In the genomic region with DNA sequence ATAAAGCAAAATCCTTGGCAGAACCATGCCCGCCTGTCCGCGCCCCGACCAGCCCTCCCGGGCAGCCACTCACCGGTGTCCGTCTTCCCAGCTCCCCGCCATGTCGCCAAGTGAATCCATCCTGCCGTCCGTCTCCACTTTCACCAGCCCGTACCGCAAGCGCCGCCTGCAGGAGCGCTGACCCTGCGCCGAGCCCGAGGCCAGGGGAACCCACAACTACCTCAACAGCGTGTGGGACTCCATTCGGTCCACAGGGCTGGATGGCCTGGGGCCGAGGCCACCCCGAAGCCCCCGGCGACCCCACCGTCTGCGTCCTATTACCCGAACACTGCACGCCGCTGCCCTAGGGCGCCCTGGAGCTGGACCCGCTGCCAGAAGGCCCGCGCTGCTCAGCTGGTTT, we compare ENCODE assay signal across 8 cellular contexts.
DNase-seq lines count a peak whose midpoint lies in the region; ATAC-seq, FAIRE-seq and TF ChIP-seq lines count a peak whose summit lies in the region.
"Not testable (repeated sequence)": the region's sequence is repeated elsewhere in the genome, so short reads cannot be mapped to it uniquely, and the experiment has no call there.

No MANE protein-coding gene starts in this region.

- H3K79me2 ChIP-seq in OCI-LY1 (ENCODE audit: insufficient read depth, low read length): not testable (repeated sequence)

- peak; percentile 73 for ATAC-seq in HG02852 (IDR thresholded peaks at IDR 0.05; ENCODE audit: unreplicated experiment)
- ATAC-seq in activated naive CD8-positive, alpha-beta T cell treated with anti-CD3 and anti-CD28 coated beads, Interleukin-2, amount 10 ng/mL, durations not matched to agents 7 days and 5 days (ENCODE audit: low read depth): peak; percentile 22

- not testable (repeated sequence) for H3K36me3 Mint-ChIP-seq in activated naive CD8-positive, alpha-beta T cell treated with anti-CD3 and anti-CD28 coated beads, Interleukin-2, amount 10 ng/mL, durations not matched to agents 7 days and 5 days

- H4K20me1 ChIP-seq in OCI-LY1 (ENCODE audit: insufficient read depth, low read length): not testable (repeated sequence)

- H3K4me1 ChIP-seq in OCI-LY1 (ENCODE audit: insufficient read depth, low read length, severe bottlenecking); esophagus squamous epithelium; kidney (ENCODE audit: control insufficient read depth in 1 of 2, insufficient read depth in 1 of 2, low read depth in 1 of 2, low read length in 2 of 2); uterus: not testable (repeated sequence)

- FAIRE-seq in kidney (lab: Jason Lieb, UNC): not testable (repeated sequence)

- H3K36me3 ChIP-seq in OCI-LY1 (ENCODE audit: insufficient read depth, low read length); esophagus squamous epithelium; kidney (ENCODE audit: control insufficient read depth in 1 of 2, insufficient read depth in 2 of 2, low read length in 2 of 2); uterus: not testable (repeated sequence)

- not testable (repeated sequence) for H3K4me1 Mint-ChIP-seq in activated naive CD8-positive, alpha-beta T cell treated with anti-CD3 and anti-CD28 coated beads, Interleukin-2, amount 10 ng/mL, durations not matched to agents 7 days and 5 days

- H3K27me3 ChIP-seq in OCI-LY1 (ENCODE audit: insufficient read depth, low read length); esophagus squamous epithelium; uterus: not testable (repeated sequence)

- H3K4me3 Mint-ChIP-seq in activated naive CD8-positive, alpha-beta T cell treated with anti-CD3 and anti-CD28 coated beads, Interleukin-2, amount 10 ng/mL, durations not matched to agents 7 days and 5 days: peak overlapping the region; percentile 57

- intact Hi-C loops in esophagus squamous epithelium (cut with DNase I); kidney (cut with DNase I); posterior vena cava (cut with DNase I); uterus (cut with DNase I; ENCODE audit: low total_unique reads): not testable (repeated sequence)

- 1 to 6% methylated on average over 9 to 14 of the region's 34 CpGs for WGBS in esophagus squamous epithelium, 2 donors

- TF ChIP-seq CTCF in GM12864 (IDR thresholded peaks at IDR 0.05; ENCODE audit: low read depth, low read length, missing control alignments) (peak; percentile 33), OCI-LY1 (IDR thresholded peaks at IDR 0.05; ENCODE audit: low read length) (peak; percentile 18; the same call in 1 of the 2 replicates), esophagus squamous epithelium (IDR thresholded peaks at IDR 0.05) (peak in 3 of 6 experiments; percentile 19 to 31 (median 29)), kidney (IDR thresholded peaks at IDR 0.05; ENCODE audit: borderline replicate concordance, extremely low read depth, insufficient read depth) (peak; percentile 23), uterus (IDR thresholded peaks at IDR 0.05) (peak in 2 of 4 experiments; percentile 38 to 46)

- H3K4me3 ChIP-seq in GM12864 (ENCODE audit: low read depth, low read length) (peak overlapping the region; percentile 49), OCI-LY1 (ENCODE audit: low read depth, low read length, poor library complexity, severe bottlenecking) (peak overlapping the region; percentile 69), esophagus squamous epithelium (peak overlapping the region in 3 of 4 donors; percentile 33 to 64 (median 38)), kidney (ENCODE audit: low read length in 2 of 2) (peak overlapping the region in 1 of 2 donors; percentile 41), uterus (peak overlapping the region in 1 of 2 donors; percentile 44)

- H3K27ac ChIP-seq in OCI-LY1 (ENCODE audit: low read depth, low read length, poor library complexity, severe bottlenecking); esophagus squamous epithelium; kidney (ENCODE audit: low read depth in 2 of 2, low read length in 2 of 2); uterus: not testable (repeated sequence)

- not testable (repeated sequence) for H3F3A ChIP-seq in OCI-LY1 (ENCODE audit: insufficient read depth, low read length)

- H3K9ac ChIP-seq in OCI-LY1 (ENCODE audit: low read length): peak overlapping the region; percentile 66
- not testable (repeated sequence) for H3K9ac ChIP-seq in kidney (ENCODE audit: low read length in 2 of 2)

- H3K27me3 Mint-ChIP-seq in activated naive CD8-positive, alpha-beta T cell treated with anti-CD3 and anti-CD28 coated beads, Interleukin-2, amount 10 ng/mL, durations not matched to agents 7 days and 5 days: peaks cover 16% of the 10 kb centered on the region

- not testable (repeated sequence) for DNase-seq in GM12864 (ENCODE audit: low read depth); esophagus squamous epithelium (lab: John Stamatoyannopoulos, UW)
- peak; percentile 38 for DNase-seq in activated naive CD8-positive, alpha-beta T cell treated with anti-CD3 and anti-CD28 coated beads, Interleukin-2, amount 10 ng/mL, durations not matched to agents 7 days and 5 days
- DNase-seq in kidney (peak; percentile 81), posterior vena cava (ENCODE audit: low spot score) (peak; percentile 90), uterus (peak; percentile 37 to 44)

- H3K9me2 ChIP-seq in OCI-LY1 (ENCODE audit: low read depth, low read length): not testable (repeated sequence)

- not testable (repeated sequence) for H3K9me3 ChIP-seq in OCI-LY1 (ENCODE audit: low read length); esophagus squamous epithelium; kidney (ENCODE audit: control insufficient read depth in 1 of 2, low read length in 2 of 2); uterus

- not testable (repeated sequence) for H3K27ac Mint-ChIP-seq in activated naive CD8-positive, alpha-beta T cell treated with anti-CD3 and anti-CD28 coated beads, Interleukin-2, amount 10 ng/mL, durations not matched to agents 7 days and 5 days

- H3K4me2 ChIP-seq in OCI-LY1 (ENCODE audit: low read length): peak overlapping the region; percentile 65

- H2AFZ ChIP-seq in OCI-LY1 (ENCODE audit: low read length): not testable (repeated sequence)

- POLR2A ChIA-PET in activated naive CD8-positive, alpha-beta T cell treated with anti-CD3 and anti-CD28 coated beads, Interleukin-2, amount 10 ng/mL, durations not matched to agents 7 days and 5 days (lab: Charles Lee): not testable (repeated sequence)

- not testable (repeated sequence) for TF ChIP-seq POLR2A in esophagus squamous epithelium (IDR thresholded peaks at IDR 0.05); uterus (IDR thresholded peaks at IDR 0.05)

- H3K9me3 Mint-ChIP-seq in activated naive CD8-positive, alpha-beta T cell treated with anti-CD3 and anti-CD28 coated beads, Interleukin-2, amount 10 ng/mL, durations not matched to agents 7 days and 5 days: not testable (repeated sequence)
